ENCODE assay signal across 8 cellular contexts in genomic region chr20:36373089-36373488, GRCh38.
"Had no signal": no experiment of that assay in that cellular context is flagged by ENCODE, and none has a peak within 500 bp of the region (broad histone marks: within the 10 kb centered on the region; RNA-seq: fewer than 3 reads in every experiment).

No MANE protein-coding gene starts in this region.

- ATAC-seq: GM12878 had no signal

- H3K4me3 ChIP-seq: GM12878 had no signal

- FAIRE-seq: G401.6, GM12878, GM12891, GM12892, GM18507, GM19239 had no signal

- DNase-seq: GDM1, GF-D8 had no signal
